Comparison of ENCODE assay signal across 8 cellular contexts in the genomic region with DNA sequence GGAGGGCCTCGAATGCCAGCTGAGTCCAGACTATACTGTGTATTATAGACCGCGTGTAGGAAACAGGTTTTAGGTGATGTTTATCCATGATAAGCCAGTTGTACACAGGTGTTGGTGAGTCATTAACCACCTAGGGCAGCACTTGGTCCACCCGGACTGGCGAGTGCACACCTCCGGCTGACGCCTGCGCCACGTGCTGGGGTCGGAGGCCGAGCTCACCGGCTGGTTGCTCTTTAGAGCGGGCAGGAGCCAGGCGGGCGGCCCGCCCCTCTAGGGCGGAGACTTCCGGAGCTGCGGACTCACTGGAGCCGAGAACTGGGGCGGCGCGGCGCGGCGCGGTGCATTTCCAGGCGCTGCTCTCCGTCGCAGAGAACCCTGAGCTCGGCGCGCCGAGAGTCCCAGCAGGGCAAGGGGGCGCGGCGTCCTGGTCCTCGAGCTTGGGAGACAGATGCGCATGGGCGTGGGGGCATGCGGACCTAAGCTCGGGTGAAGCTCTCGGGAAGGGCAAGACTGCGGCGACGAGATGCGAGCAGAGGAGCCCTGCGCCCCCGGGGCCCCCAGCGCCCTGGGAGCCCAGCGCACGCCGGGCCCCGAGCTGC. TPM values are rescaled to one million over a fixed set of nuclear protein-coding genes. Genes with fewer than 3 reads are reported as not detected.
A peak's percentile ranks its signal among the peaks of the same experiment; 100 is the strongest.
DNase-seq lines count a peak whose midpoint lies in the region; ATAC-seq, FAIRE-seq and TF ChIP-seq lines count a peak whose summit lies in the region.

A gene with protein sequence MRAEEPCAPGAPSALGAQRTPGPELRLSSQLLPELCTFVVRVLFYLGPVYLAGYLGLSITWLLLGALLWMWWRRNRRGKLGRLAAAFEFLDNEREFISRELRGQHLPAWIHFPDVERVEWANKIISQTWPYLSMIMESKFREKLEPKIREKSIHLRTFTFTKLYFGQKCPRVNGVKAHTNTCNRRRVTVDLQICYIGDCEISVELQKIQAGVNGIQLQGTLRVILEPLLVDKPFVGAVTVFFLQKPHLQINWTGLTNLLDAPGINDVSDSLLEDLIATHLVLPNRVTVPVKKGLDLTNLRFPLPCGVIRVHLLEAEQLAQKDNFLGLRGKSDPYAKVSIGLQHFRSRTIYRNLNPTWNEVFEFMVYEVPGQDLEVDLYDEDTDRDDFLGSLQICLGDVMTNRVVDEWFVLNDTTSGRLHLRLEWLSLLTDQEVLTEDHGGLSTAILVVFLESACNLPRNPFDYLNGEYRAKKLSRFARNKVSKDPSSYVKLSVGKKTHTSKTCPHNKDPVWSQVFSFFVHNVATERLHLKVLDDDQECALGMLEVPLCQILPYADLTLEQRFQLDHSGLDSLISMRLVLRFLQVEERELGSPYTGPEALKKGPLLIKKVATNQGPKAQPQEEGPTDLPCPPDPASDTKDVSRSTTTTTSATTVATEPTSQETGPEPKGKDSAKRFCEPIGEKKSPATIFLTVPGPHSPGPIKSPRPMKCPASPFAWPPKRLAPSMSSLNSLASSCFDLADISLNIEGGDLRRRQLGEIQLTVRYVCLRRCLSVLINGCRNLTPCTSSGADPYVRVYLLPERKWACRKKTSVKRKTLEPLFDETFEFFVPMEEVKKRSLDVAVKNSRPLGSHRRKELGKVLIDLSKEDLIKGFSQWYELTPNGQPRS (plus strand): TSS at position 341 of the 599 bp plus-strand sequence. CDS start 183 bp downstream, at position 524.

- no peak within 1 kb of the TSS for H3K9ac ChIP-seq in GM12878 (ENCODE audit: control insufficient read depth, insufficient read depth, low read length)
- peak within 1 kb of the TSS; percentile 54 for H3K9ac ChIP-seq in iPS-15b (ENCODE audit: low read depth, low read length)

- H3K4me1 ChIP-seq in Caco-2 (peaks cover 12% of the 10 kb centered on the region), GM12878 (ENCODE audit: control insufficient read depth, insufficient read depth, low read length) (no peaks in the 10 kb centered on the region), iPS-15b (ENCODE audit: control insufficient read depth, insufficient read depth, low read length) (no peaks in the 10 kb centered on the region)

- no peak for FAIRE-seq in GM12878 (lab: Jason Lieb, UNC)

- SMC1A ChIA-PET in GM12878 (lab: Charles Lee; ENCODE audit: uncharacterized antibody, unreplicated experiment) = no interaction called here

- TF ChIP-seq EP300 in Ishikawa (IDR thresholded peaks at IDR 0.05; ENCODE audit: borderline replicate concordance) (no peak), GM12878 (IDR thresholded peaks at IDR 0.05; ENCODE audit: borderline replicate concordance in 1 of 2, control insufficient read depth in 1 of 2, low read depth in 2 of 2, low read length in 2 of 2) (no peak)

- H3K4me1 Mint-ChIP-seq in Caco-2 (ENCODE audit: low read depth, unreplicated experiment) = peaks cover 7% of the 10 kb centered on the region

- H3K27ac ChIP-seq in GM12878 (ENCODE audit: control insufficient read depth, insufficient read depth) = no peak within 1 kb of the TSS

- H3K9me3 ChIP-seq in Caco-2 (no peaks in the 10 kb centered on the region), GM12878 (replicated peaks; ENCODE audit: control insufficient read depth, insufficient read depth, low read length) (no peaks in the 10 kb centered on the region), iPS-15b (ENCODE audit: control insufficient read depth, insufficient read depth, low read length) (no peaks in the 10 kb centered on the region)

- H3K9me3 Mint-ChIP-seq in Caco-2 (ENCODE audit: unreplicated experiment) = no peaks in the 10 kb centered on the region

- ATAC-seq in GM12878 (peak; percentile 60), HG02970 (IDR thresholded peaks at IDR 0.05; ENCODE audit: low FRiP score, unreplicated experiment) (no peak), GM21825 (IDR thresholded peaks at IDR 0.05; ENCODE audit: unreplicated experiment) (no peak)

- peak within 1 kb of the TSS; percentile 64; the same call in 1 of the 2 replicates for H3K4me2 ChIP-seq in GM12878 (ENCODE audit: control insufficient read depth, insufficient read depth)

- intact Hi-C loops in Caco-2 (cut with micrococcal nuclease; ENCODE audit: unreplicated experiment) = loop anchor here (2.0 kb wide), 2 partner anchors 18 to 36 kb away; no protein-coding TSS in a partner anchor
- intact Hi-C loops in GM12878 (cut with micrococcal nuclease; ENCODE audit: unreplicated experiment) = no loop called here

- H3K36me3 ChIP-seq in Caco-2 (ENCODE audit: control insufficient read depth, insufficient read depth, low read length) = no peaks in the 10 kb centered on the region; the same call in 1 of the 2 replicates
- H3K36me3 ChIP-seq in GM12878 (ENCODE audit: control insufficient read depth in 2 of 2, insufficient read depth in 2 of 2, low read length in 1 of 2) = no peaks in the 10 kb centered on the region
- H3K36me3 ChIP-seq in iPS-15b (ENCODE audit: control insufficient read depth, insufficient read depth, low read length) = no peaks in the 10 kb centered on the region

- TF ChIP-seq POLR2A in GM12878 (IDR thresholded peaks at IDR 0.05; ENCODE audit: low read depth, low read length) = peak; percentile 29; the same call in 1 of the 2 replicates

- 30% methylated on average over 54 of the region's 54 CpGs for WGBS in GM12878 (ENCODE audit: insufficient coverage, insufficient replicate concordance, low lambda C conversion rate, missing lambda C conversion rate)

- POLR2A ChIA-PET in Caco-2 (lab: Charles Lee) (interaction anchor here (0.5 to 0.9 kb wide), 7 partner anchors 34 to 1479 kb away, joined by 3 to 5 read pairs (median 3); partner anchors contain the start of genes ARMC8 and CEP70), GM12878 (lab: Charles Lee) (no interaction called here)

- no peaks in the 10 kb centered on the region for H3K36me3 Mint-ChIP-seq in Caco-2 (ENCODE audit: insufficient read depth, unreplicated experiment)

- CTCF ChIA-PET in Caco-2 (lab: Charles Lee) = interaction anchor here (0.6 to 1.8 kb wide), 10 partner anchors 9 to 489 kb away, joined by 3 to 14 read pairs (median 4); partner anchors contain the start of genes CEP70, MRAS and NME9
- CTCF ChIA-PET in GM12878 (lab: Yijun Ruan, JAX) = interaction anchor here (0.6 to 1.0 kb wide), 2 partner anchors 11 to 225 kb away, joined by 3 read pairs; no protein-coding TSS in a partner anchor

- peak within 1 kb of the TSS; percentile 42 for H3K27ac Mint-ChIP-seq in Caco-2 (ENCODE audit: unreplicated experiment)

- RAD21 ChIA-PET in GM12878 (lab: Charles Lee; ENCODE audit: unreplicated experiment) = no interaction called here

- H3K4me3 ChIP-seq in Caco-2 (ENCODE audit: low read depth, low read length) (peak within 1 kb of the TSS; percentile 78), GM12878 (no peak within 1 kb of the TSS), iPS-15b (ENCODE audit: low read depth, low read length) (peak within 1 kb of the TSS; percentile 73)

- in situ Hi-C loops in GM12878 (cut with MboI) = no loop called here

- peak within 1 kb of the TSS; percentile 80 for H3K4me3 Mint-ChIP-seq in Caco-2 (ENCODE audit: unreplicated experiment)

- no peak for TF ChIP-seq CTCF in Caco-2 (IDR thresholded peaks at IDR 0.05; ENCODE audit: insufficient read depth in 1 of 2, low read depth in 1 of 2, low read length in 1 of 2, severe bottlenecking in 1 of 2, unreplicated experiment in 1 of 2)
- TF ChIP-seq CTCF in GM12878 (IDR thresholded peaks at IDR 0.05 in 2 of 3, conservative IDR thresholded peaks at IDR 0.05 in 1 of 3; ENCODE audit: control insufficient read depth in 2 of 3, extremely low read depth in 1 of 3, insufficient read depth in 1 of 3, low read depth in 3 of 3, low read length in 3 of 3) = no peak

- no peak within 1 kb of the TSS for H2AFZ ChIP-seq in GM12878 (ENCODE audit: control insufficient read depth, low read depth, low read length)

- no peaks in the 10 kb centered on the region for H3K27me3 Mint-ChIP-seq in Caco-2 (ENCODE audit: insufficient read depth, unreplicated experiment)

- no peaks in the 10 kb centered on the region for H4K20me1 ChIP-seq in GM12878 (ENCODE audit: control insufficient read depth, insufficient read depth)

- no peaks in the 10 kb centered on the region for H3K27me3 ChIP-seq in Caco-2 (replicated peaks; ENCODE audit: control insufficient read depth, insufficient read depth, low read length)
- H3K27me3 ChIP-seq in GM12878 (replicated peaks in 1 of 2; ENCODE audit: control insufficient read depth in 2 of 2, insufficient read depth in 2 of 2, low read length in 1 of 2) = peaks cover 14 to 15% of the 10 kb centered on the region in 2 experiments
- H3K27me3 ChIP-seq in iPS-15b (ENCODE audit: control insufficient read depth, insufficient read depth, low read length) = peaks cover 53% of the 10 kb centered on the region

- no TSS peak for BruUV-seq in Caco-2 (replicated peaks; lab: Mats Ljungman, UMichigan)
- no TSS peak for BruUV-seq in GM12878 (replicated peaks; lab: Mats Ljungman, UMichigan)

- DNase-seq in Caco-2 = peak; percentile 94 to 95
- DNase-seq in SK-N-DZ (ENCODE audit: low spot score) = peak; percentile 68
- DNase-seq in GM12878 (ENCODE audit: low read depth, low spot score) = no peak
- DNase-seq in renal cortical epithelial cell (ENCODE audit: low read depth) = peak; percentile 62

- TF ChIP-seq RAD21 in Ishikawa (IDR thresholded peaks at IDR 0.05; ENCODE audit: low read depth) (no peak), GM12878 (IDR thresholded peaks at IDR 0.05; ENCODE audit: insufficient read depth, low read depth, low read length) (no peak)

- H3K79me2 ChIP-seq in GM12878 (ENCODE audit: control insufficient read depth, insufficient read depth, low read length) = no peaks in the 10 kb centered on the region

TF ChIP-seq in Ishikawa, 13 proteins besides CTCF, POLR2A, EP300 and RAD21 (continues in another document):
- no peak for TF ChIP-seq NFIC (IDR thresholded peaks at IDR 0.05)

RNA-seq across cellular contexts. Expression of the gene that starts here (rescaled TPM):
- total RNA-seq in Caco-2 (2022) = 5.7 and 7.6 TPM in 2 replicates
- polyA plus RNA-seq in SK-N-DZ (2014; cell fraction: cytosol; rRNA removed) = 3.3 and 4.0 TPM in 2 replicates
- 24.1 TPM in 2 replicates for polyA plus RNA-seq in SK-N-DZ (2014; cell fraction: nucleus; rRNA removed)
- not detected in 2 replicates for total RNA-seq in GM12878 (2013; cell fraction: nucleolus; rRNA removed)
- not detected in 2 replicates for total RNA-seq in GM12878 (2014; rRNA removed)
- total RNA-seq in GM12878 (2014; rRNA removed; fragmentation: Illumina TruSeq; extraction: Trizol) = not detected in 2 replicates
- total RNA-seq in GM12878 (2021) = not detected in 2 replicates
- polyA plus RNA-seq in GM12878 (2011; ENCODE audit: low read depth) = not detected
- polyA plus RNA-seq in GM12878 (2011; rRNA removed) = not detected in 2 replicates
- polyA plus RNA-seq in GM12878 (2011; cell fraction: cytosol; rRNA removed) = not detected in 2 replicates
- not detected in 2 replicates for polyA plus RNA-seq in GM12878 (2011; cell fraction: nucleus; rRNA removed)
- not detected in 2 replicates for polyA plus RNA-seq in GM12878 (2012)
- polyA plus RNA-seq in GM12878 (2014; fragmentation: Illumina TruSeq; extraction: Trizol) = not detected in 2 replicates
- polyA plus RNA-seq in GM12878 (2014; fragmentation: Nextera tagmentation; extraction: Ambion mirVana) = not detected
- polyA plus RNA-seq in GM12878 (2014; rRNA removed) = not detected in 2 replicates
- not detected for polyA plus RNA-seq in GM12878 (2016; fragmentation: Nextera tagmentation; extraction: Ambion mirVana)
- polyA minus RNA-seq in GM12878 (2011; rRNA and poly(A)+ RNA removed) = 0.05 TPM in 1 of 2 replicates, not detected in the other
- polyA minus RNA-seq in GM12878 (2011; cell fraction: cytosol; rRNA and poly(A)+ RNA removed) = not detected in 2 replicates
- not detected in 2 replicates for polyA minus RNA-seq in GM12878 (2011; cell fraction: nucleus; rRNA and poly(A)+ RNA removed)
- 1.2 and 2.3 TPM in 2 replicates for total RNA-seq in renal cortical epithelial cell

Comparison
In these comparisons a context has a peak if more than half of its experiments do, and no peak if none do; other contexts are left out.
1. Peak in ATAC-seq and H3K4me2 ChIP-seq in GM12878; RNA of the gene not detected or under 1 TPM.